1 cellular context compared by ENCODE assay signal in the genomic region with DNA sequence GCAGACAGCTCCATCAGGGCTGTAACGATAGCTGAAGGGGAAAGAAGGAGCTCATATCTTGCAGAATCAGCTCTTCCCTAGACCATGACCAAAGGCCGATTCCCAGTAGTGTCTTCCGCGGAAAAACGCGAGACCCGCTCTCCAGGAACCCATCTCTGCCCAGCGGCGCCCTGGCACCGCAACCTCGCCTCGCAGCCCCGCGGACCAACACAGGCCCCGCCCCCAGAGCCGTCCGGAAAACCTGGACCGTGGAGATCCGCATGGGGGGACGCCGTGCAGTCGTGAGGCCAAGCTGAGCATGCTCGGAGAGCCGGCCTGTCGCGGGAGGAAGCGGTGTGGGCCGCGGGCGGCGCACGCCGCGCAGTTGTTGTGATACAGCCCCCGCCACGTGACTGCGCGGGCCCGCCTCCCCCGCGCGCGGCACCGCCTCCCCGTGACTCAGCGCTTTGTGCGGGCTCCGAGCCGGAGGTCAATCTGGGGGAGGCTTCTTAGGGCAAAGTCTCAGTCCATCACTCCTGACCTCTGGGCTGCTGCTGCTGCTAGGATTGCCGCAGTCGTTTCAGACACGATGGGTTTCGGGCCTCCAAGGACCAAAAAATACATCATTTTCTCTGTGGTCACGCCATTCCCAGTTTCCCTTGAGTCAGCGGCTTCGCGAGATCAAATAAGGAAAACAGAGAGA.
TF ChIP-seq lines count a peak whose summit lies in the region.

No MANE protein-coding gene starts in this region.

TF ChIP-seq in K562, 482 proteins besides CTCF, POLR2A, EP300 and RAD21 (continued from another document and continues in another):
- TF ChIP-seq, protein P1, sequence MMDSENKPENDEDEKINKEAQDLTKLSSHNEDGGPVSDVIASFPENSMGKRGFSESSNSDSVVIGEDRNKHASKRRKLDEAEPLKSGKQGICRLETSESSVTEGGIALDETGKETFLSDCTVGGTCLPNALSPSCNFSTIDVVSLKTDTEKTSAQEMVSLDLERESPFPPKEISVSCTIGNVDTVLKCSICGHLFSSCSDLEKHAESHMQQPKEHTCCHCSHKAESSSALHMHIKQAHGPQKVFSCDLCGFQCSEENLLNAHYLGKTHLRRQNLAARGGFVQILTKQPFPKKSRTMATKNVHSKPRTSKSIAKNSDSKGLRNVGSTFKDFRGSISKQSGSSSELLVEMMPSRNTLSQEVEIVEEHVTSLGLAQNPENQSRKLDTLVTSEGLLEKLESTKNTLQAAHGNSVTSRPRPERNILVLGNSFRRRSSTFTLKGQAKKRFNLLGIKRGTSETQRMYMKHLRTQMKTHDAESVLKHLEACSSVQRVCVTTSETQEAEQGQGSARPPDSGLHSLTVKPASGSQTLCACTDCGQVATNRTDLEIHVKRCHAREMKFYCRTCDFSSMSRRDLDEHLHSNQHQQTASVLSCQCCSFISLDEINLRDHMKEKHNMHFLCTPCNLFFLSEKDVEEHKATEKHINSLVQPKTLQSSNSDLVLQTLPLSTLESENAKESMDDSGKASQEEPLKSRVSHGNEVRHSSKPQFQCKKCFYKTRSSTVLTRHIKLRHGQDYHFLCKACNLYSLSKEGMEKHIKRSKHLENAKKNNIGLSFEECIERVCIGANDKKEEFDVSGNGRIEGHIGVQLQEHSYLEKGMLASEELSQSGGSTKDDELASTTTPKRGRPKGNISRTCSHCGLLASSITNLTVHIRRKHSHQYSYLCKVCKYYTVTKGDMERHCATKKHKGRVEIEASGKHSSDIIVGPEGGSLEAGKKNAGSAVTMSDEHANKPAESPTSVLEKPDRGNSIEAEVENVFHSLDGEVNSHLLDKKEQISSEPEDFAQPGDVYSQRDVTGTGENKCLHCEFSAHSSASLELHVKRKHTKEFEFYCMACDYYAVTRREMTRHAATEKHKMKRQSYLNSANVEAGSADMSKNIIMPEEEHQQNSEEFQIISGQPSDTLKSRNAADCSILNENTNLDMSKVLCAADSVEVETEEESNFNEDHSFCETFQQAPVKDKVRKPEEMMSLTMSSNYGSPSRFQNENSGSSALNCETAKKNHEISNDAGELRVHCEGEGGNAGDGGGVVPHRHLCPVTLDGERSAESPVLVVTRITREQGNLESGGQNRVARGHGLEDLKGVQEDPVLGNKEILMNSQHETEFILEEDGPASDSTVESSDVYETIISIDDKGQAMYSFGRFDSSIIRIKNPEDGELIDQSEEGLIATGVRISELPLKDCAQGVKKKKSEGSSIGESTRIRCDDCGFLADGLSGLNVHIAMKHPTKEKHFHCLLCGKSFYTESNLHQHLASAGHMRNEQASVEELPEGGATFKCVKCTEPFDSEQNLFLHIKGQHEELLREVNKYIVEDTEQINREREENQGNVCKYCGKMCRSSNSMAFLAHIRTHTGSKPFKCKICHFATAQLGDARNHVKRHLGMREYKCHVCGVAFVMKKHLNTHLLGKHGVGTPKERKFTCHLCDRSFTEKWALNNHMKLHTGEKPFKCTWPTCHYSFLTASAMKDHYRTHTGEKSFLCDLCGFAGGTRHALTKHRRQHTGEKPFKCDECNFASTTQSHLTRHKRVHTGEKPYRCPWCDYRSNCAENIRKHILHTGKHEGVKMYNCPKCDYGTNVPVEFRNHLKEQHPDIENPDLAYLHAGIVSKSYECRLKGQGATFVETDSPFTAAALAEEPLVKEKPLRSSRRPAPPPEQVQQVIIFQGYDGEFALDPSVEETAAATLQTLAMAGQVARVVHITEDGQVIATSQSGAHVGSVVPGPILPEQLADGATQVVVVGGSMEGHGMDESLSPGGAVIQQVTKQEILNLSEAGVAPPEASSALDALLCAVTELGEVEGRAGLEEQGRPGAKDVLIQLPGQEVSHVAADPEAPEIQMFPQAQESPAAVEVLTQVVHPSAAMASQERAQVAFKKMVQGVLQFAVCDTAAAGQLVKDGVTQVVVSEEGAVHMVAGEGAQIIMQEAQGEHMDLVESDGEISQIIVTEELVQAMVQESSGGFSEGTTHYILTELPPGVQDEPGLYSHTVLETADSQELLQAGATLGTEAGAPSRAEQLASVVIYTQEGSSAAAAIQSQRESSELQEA (IDR thresholded peaks at IDR 0.05; ENCODE audit: low read depth) = no peak
- TF ChIP-seq PPARD (CRISPR knock-in tag; IDR thresholded peaks at IDR 0.05) = no peak
- TF ChIP-seq EZH2 (IDR thresholded peaks at IDR 0.05; ENCODE audit: borderline replicate concordance, low read depth, low read length) = no peak
- no peak for TF ChIP-seq PURB (CRISPR knock-in tag; IDR thresholded peaks at IDR 0.05; ENCODE audit: low read depth)
- TF ChIP-seq SP2 (IDR thresholded peaks at IDR 0.05; ENCODE audit: extremely low read depth, low read depth, low read length, poor library complexity, severe bottlenecking) = no peak
- no peak for TF ChIP-seq PRDM10 (IDR thresholded peaks at IDR 0.05; ENCODE audit: partially characterized antibody)
- TF ChIP-seq PRMT5 (CRISPR knock-in tag; IDR thresholded peaks at IDR 0.05) = no peak
- TF ChIP-seq JUND (IDR thresholded peaks at IDR 0.05; ENCODE audit: borderline replicate concordance, low read depth, low read length) = peak; percentile 84
- peak; percentile 63; the same call in 1 of the 3 replicates for TF ChIP-seq JUND (tag; IDR thresholded peaks at IDR 0.05; ENCODE audit: borderline replicate concordance, low read depth, low read length)
- TF ChIP-seq ZNF764 (CRISPR knock-in tag; IDR thresholded peaks at IDR 0.05; ENCODE audit: low read depth) = no peak
- TF ChIP-seq ETV6 (IDR thresholded peaks at IDR 0.05; ENCODE audit: borderline replicate concordance in 1 of 2, low read depth in 2 of 2, low read length in 1 of 2) = no peak; a peak in 1 of 4 replicates
- TF ChIP-seq ETV6 (CRISPR knock-in tag; IDR thresholded peaks at IDR 0.05; ENCODE audit: borderline replicate concordance) = no peak
- TF ChIP-seq ZNF212 (CRISPR knock-in tag; IDR thresholded peaks at IDR 0.05) = no peak
- TF ChIP-seq POLR2AphosphoS5 (IDR thresholded peaks at IDR 0.05; ENCODE audit: control insufficient read depth, insufficient read depth, low read depth, low read length) = no peak
- peak in 1 of 2 experiments; percentile 70; a peak in 1 of 4 replicates for TF ChIP-seq KDM4B (IDR thresholded peaks at IDR 0.05; ENCODE audit: borderline replicate concordance in 2 of 2, low read depth in 1 of 2)
- peak; percentile 96 for TF ChIP-seq NRF1 (conservative IDR thresholded peaks at IDR 0.05 in 1 of 2, IDR thresholded peaks at IDR 0.05 in 1 of 2)
- no peak for TF ChIP-seq RBM34 (IDR thresholded peaks at IDR 0.05; ENCODE audit: borderline replicate concordance, insufficient read depth, low read length)
- no peak for TF ChIP-seq HDAC6 (IDR thresholded peaks at IDR 0.05; ENCODE audit: low read depth, low read length)
- TF ChIP-seq GABPB1 (CRISPR knock-in tag; IDR thresholded peaks at IDR 0.05) = peak; percentile 80; the same call in 1 of the 2 replicates
- no peak for TF ChIP-seq ESRRB (CRISPR knock-in tag; IDR thresholded peaks at IDR 0.05; ENCODE audit: borderline replicate concordance)
- TF ChIP-seq NFYB (IDR thresholded peaks at IDR 0.05; ENCODE audit: extremely low read depth, insufficient read length) = no peak
- TF ChIP-seq MEF2D (tag; conservative IDR thresholded peaks at IDR 0.05; ENCODE audit: low read depth) = no peak
- TF ChIP-seq TSC22D4 (tag; IDR thresholded peaks at IDR 0.05) = no peak
- TF ChIP-seq POLR2AphosphoS2 (IDR thresholded peaks at IDR 0.05; ENCODE audit: low read length) = no peak
- TF ChIP-seq ILK (tag; IDR thresholded peaks at IDR 0.05; ENCODE audit: borderline replicate concordance, low read depth) = no peak
- TF ChIP-seq ZSCAN32 (CRISPR knock-in tag; IDR thresholded peaks at IDR 0.05) = no peak
- TF ChIP-seq, protein P2, sequence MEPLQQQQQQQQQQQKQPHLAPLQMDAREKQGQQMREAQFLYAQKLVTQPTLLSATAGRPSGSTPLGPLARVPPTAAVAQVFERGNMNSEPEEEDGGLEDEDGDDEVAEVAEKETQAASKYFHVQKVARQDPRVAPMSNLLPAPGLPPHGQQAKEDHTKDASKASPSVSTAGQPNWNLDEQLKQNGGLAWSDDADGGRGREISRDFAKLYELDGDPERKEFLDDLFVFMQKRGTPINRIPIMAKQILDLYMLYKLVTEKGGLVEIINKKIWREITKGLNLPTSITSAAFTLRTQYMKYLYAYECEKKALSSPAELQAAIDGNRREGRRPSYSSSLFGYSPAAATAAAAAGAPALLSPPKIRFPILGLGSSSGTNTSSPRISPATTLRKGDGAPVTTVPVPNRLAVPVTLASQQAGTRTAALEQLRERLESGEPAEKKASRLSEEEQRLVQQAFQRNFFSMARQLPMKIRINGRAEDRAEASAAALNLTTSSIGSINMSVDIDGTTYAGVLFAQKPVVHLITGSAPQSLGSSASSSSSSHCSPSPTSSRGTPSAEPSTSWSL (CRISPR knock-in tag; IDR thresholded peaks at IDR 0.05; ENCODE audit: borderline replicate concordance) = no peak
- no peak for TF ChIP-seq CCAR2 (IDR thresholded peaks at IDR 0.05; ENCODE audit: low read depth, low read length)
- TF ChIP-seq SMARCA4 (IDR thresholded peaks at IDR 0.05) = peak; percentile 42; the same call in 1 of the 2 replicates
- peak; percentile 77 for TF ChIP-seq ZBTB33 (CRISPR knock-in tag; IDR thresholded peaks at IDR 0.05)
- TF ChIP-seq SREBF1 (IDR thresholded peaks at IDR 0.05; ENCODE audit: borderline replicate concordance, low read depth, low read length) = no peak
- peak; percentile 53; the same call in 1 of the 2 replicates for TF ChIP-seq LEF1 (IDR thresholded peaks at IDR 0.05)
- peak; percentile 100 for TF ChIP-seq NEUROD1 (IDR thresholded peaks at IDR 0.05; ENCODE audit: borderline replicate concordance, low read depth, low read length, partially characterized antibody)
- 0 out of 2 replicates have a peak, but pooled peaks have one; percentile 34 for TF ChIP-seq ZNF12 (CRISPR knock-in tag; IDR thresholded peaks at IDR 0.05)
- no peak for TF ChIP-seq ZC3H8 (IDR thresholded peaks at IDR 0.05)
- TF ChIP-seq, protein P3, sequence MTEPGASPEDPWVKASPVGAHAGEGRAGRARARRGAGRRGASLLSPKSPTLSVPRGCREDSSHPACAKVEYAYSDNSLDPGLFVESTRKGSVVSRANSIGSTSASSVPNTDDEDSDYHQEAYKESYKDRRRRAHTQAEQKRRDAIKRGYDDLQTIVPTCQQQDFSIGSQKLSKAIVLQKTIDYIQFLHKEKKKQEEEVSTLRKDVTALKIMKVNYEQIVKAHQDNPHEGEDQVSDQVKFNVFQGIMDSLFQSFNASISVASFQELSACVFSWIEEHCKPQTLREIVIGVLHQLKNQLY (CRISPR knock-in tag; conservative IDR thresholded peaks at IDR 0.05) = no peak
